In genomic region chr10:99967961-99968360, GRCh38 we compare ENCODE assay signal across 1 cellular context.
TF ChIP-seq lines count a peak whose summit lies in the region.

No MANE protein-coding gene starts in this region.

TF ChIP-seq in HCT116, 20 proteins besides CTCF, POLR2A, EP300 and RAD21 (continued from another document):
- TF ChIP-seq YY1 (IDR thresholded peaks at IDR 0.05; ENCODE audit: extremely low read depth, insufficient replicate concordance, low read depth, low read length) (no peak), REST (IDR thresholded peaks at IDR 0.05; ENCODE audit: low read depth) (no peak), ATF3 (IDR thresholded peaks at IDR 0.05) (no peak), POLR2AphosphoS5 (IDR thresholded peaks at IDR 0.05; ENCODE audit: low read depth, low read length) (no peak), SRF (IDR thresholded peaks at IDR 0.05; ENCODE audit: low read depth) (no peak), EGR1 (IDR thresholded peaks at IDR 0.05; ENCODE audit: low read depth) (no peak), ZBTB33 (IDR thresholded peaks at IDR 0.05; ENCODE audit: extremely low read depth, insufficient replicate concordance, low read length) (no peak), SIN3A (IDR thresholded peaks at IDR 0.05; ENCODE audit: low read depth) (no peak)
